ENCODE assay signal across 3 cellular contexts in the genomic region with DNA sequence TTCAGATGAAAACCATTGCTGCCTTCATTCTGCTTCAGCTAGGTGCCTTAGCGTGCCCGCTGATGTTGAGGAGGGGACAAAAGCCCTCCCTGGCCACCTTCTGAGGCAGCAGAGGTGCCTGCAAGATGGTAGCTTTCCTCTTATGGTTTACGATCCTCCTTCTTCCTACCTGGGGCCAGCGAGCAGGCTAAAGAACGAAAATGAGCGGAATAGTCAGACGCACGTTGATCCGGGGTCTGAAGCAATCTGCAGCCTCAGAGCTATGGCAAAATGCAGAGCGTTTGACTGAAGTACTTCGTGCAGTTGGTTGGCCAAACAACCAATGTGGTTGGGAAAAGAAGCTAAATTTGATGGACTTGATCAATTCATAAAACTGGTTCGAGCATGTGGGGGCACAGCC.
TF ChIP-seq lines count a peak whose summit lies in the region.

No MANE protein-coding gene starts in this region.

TF ChIP-seq in GM23338, 12 proteins besides CTCF, POLR2A, EP300 and RAD21 (continues in another document):
- no peak for TF ChIP-seq EZH2 (IDR thresholded peaks at IDR 0.05; ENCODE audit: low read depth, unreplicated experiment)
- TF ChIP-seq, protein P1, sequence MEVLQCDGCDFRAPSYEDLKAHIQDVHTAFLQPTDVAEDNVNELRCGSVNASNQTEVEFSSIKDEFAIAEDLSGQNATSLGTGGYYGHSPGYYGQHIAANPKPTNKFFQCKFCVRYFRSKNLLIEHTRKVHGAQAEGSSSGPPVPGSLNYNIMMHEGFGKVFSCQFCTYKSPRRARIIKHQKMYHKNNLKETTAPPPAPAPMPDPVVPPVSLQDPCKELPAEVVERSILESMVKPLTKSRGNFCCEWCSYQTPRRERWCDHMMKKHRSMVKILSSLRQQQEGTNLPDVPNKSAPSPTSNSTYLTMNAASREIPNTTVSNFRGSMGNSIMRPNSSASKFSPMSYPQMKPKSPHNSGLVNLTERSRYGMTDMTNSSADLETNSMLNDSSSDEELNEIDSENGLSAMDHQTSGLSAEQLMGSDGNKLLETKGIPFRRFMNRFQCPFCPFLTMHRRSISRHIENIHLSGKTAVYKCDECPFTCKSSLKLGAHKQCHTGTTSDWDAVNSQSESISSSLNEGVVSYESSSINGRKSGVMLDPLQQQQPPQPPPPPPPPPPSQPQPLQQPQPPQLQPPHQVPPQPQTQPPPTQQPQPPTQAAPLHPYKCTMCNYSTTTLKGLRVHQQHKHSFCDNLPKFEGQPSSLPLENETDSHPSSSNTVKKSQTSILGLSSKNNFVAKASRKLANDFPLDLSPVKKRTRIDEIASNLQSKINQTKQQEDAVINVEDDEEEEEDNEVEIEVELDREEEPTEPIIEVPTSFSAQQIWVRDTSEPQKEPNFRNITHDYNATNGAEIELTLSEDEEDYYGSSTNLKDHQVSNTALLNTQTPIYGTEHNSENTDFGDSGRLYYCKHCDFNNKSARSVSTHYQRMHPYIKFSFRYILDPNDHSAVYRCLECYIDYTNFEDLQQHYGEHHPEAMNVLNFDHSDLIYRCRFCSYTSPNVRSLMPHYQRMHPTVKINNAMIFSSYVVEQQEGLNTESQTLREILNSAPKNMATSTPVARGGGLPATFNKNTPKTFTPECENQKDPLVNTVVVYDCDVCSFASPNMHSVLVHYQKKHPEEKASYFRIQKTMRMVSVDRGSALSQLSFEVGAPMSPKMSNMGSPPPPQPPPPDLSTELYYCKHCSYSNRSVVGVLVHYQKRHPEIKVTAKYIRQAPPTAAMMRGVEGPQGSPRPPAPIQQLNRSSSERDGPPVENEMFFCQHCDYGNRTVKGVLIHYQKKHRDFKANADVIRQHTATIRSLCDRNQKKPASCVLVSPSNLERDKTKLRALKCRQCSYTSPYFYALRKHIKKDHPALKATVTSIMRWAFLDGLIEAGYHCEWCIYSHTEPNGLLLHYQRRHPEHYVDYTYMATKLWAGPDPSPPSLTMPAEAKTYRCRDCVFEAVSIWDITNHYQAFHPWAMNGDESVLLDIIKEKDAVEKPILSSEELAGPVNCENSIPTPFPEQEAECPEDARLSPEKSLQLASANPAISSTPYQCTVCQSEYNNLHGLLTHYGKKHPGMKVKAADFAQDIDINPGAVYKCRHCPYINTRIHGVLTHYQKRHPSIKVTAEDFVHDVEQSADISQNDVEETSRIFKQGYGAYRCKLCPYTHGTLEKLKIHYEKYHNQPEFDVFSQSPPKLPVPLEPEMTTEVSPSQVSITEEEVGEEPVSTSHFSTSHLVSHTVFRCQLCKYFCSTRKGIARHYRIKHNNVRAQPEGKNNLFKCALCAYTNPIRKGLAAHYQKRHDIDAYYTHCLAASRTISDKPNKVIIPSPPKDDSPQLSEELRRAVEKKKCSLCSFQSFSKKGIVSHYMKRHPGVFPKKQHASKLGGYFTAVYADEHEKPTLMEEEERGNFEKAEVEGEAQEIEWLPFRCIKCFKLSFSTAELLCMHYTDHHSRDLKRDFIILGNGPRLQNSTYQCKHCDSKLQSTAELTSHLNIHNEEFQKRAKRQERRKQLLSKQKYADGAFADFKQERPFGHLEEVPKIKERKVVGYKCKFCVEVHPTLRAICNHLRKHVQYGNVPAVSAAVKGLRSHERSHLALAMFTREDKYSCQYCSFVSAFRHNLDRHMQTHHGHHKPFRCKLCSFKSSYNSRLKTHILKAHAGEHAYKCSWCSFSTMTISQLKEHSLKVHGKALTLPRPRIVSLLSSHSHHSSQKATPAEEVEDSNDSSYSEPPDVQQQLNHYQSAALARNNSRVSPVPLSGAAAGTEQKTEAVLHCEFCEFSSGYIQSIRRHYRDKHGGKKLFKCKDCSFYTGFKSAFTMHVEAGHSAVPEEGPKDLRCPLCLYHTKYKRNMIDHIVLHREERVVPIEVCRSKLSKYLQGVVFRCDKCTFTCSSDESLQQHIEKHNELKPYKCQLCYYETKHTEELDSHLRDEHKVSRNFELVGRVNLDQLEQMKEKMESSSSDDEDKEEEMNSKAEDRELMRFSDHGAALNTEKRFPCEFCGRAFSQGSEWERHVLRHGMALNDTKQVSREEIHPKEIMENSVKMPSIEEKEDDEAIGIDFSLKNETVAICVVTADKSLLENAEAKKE (CRISPR knock-in tag; IDR thresholded peaks at IDR 0.05): no peak
- no peak for TF ChIP-seq POLR2AphosphoS5 (IDR thresholded peaks at IDR 0.05; ENCODE audit: low read depth)
- TF ChIP-seq STAT1 (IDR thresholded peaks at IDR 0.05; ENCODE audit: unreplicated experiment): no peak
- no peak for TF ChIP-seq JUNB (IDR thresholded peaks at IDR 0.05; ENCODE audit: unreplicated experiment)
- no peak for TF ChIP-seq EZH2phosphoT487 (IDR thresholded peaks at IDR 0.05; ENCODE audit: unreplicated experiment)

TF ChIP-seq in H1, 55 proteins besides CTCF, POLR2A, EP300 and RAD21 (continues in another document):
- TF ChIP-seq SUZ12 (IDR thresholded peaks at IDR 0.05; ENCODE audit: low read length) (no peak), NRF1 (IDR thresholded peaks at IDR 0.05; ENCODE audit: low read depth, low read length) (no peak)
- TF ChIP-seq, protein P2, sequence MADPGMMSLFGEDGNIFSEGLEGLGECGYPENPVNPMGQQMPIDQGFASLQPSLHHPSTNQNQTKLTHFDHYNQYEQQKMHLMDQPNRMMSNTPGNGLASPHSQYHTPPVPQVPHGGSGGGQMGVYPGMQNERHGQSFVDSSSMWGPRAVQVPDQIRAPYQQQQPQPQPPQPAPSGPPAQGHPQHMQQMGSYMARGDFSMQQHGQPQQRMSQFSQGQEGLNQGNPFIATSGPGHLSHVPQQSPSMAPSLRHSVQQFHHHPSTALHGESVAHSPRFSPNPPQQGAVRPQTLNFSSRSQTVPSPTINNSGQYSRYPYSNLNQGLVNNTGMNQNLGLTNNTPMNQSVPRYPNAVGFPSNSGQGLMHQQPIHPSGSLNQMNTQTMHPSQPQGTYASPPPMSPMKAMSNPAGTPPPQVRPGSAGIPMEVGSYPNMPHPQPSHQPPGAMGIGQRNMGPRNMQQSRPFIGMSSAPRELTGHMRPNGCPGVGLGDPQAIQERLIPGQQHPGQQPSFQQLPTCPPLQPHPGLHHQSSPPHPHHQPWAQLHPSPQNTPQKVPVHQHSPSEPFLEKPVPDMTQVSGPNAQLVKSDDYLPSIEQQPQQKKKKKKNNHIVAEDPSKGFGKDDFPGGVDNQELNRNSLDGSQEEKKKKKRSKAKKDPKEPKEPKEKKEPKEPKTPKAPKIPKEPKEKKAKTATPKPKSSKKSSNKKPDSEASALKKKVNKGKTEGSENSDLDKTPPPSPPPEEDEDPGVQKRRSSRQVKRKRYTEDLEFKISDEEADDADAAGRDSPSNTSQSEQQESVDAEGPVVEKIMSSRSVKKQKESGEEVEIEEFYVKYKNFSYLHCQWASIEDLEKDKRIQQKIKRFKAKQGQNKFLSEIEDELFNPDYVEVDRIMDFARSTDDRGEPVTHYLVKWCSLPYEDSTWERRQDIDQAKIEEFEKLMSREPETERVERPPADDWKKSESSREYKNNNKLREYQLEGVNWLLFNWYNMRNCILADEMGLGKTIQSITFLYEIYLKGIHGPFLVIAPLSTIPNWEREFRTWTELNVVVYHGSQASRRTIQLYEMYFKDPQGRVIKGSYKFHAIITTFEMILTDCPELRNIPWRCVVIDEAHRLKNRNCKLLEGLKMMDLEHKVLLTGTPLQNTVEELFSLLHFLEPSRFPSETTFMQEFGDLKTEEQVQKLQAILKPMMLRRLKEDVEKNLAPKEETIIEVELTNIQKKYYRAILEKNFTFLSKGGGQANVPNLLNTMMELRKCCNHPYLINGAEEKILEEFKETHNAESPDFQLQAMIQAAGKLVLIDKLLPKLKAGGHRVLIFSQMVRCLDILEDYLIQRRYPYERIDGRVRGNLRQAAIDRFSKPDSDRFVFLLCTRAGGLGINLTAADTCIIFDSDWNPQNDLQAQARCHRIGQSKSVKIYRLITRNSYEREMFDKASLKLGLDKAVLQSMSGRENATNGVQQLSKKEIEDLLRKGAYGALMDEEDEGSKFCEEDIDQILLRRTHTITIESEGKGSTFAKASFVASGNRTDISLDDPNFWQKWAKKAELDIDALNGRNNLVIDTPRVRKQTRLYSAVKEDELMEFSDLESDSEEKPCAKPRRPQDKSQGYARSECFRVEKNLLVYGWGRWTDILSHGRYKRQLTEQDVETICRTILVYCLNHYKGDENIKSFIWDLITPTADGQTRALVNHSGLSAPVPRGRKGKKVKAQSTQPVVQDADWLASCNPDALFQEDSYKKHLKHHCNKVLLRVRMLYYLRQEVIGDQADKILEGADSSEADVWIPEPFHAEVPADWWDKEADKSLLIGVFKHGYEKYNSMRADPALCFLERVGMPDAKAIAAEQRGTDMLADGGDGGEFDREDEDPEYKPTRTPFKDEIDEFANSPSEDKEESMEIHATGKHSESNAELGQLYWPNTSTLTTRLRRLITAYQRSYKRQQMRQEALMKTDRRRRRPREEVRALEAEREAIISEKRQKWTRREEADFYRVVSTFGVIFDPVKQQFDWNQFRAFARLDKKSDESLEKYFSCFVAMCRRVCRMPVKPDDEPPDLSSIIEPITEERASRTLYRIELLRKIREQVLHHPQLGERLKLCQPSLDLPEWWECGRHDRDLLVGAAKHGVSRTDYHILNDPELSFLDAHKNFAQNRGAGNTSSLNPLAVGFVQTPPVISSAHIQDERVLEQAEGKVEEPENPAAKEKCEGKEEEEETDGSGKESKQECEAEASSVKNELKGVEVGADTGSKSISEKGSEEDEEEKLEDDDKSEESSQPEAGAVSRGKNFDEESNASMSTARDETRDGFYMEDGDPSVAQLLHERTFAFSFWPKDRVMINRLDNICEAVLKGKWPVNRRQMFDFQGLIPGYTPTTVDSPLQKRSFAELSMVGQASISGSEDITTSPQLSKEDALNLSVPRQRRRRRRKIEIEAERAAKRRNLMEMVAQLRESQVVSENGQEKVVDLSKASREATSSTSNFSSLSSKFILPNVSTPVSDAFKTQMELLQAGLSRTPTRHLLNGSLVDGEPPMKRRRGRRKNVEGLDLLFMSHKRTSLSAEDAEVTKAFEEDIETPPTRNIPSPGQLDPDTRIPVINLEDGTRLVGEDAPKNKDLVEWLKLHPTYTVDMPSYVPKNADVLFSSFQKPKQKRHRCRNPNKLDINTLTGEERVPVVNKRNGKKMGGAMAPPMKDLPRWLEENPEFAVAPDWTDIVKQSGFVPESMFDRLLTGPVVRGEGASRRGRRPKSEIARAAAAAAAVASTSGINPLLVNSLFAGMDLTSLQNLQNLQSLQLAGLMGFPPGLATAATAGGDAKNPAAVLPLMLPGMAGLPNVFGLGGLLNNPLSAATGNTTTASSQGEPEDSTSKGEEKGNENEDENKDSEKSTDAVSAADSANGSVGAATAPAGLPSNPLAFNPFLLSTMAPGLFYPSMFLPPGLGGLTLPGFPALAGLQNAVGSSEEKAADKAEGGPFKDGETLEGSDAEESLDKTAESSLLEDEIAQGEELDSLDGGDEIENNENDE (IDR thresholded peaks at IDR 0.05; ENCODE audit: insufficient replicate concordance, low read length): no peak

TF ChIP-seq in SK-N-SH treated with all-trans-retinoic acid at 6 μM for 48 hours, 23 proteins besides CTCF, POLR2A, EP300 and RAD21:
- TF ChIP-seq, protein P3, sequence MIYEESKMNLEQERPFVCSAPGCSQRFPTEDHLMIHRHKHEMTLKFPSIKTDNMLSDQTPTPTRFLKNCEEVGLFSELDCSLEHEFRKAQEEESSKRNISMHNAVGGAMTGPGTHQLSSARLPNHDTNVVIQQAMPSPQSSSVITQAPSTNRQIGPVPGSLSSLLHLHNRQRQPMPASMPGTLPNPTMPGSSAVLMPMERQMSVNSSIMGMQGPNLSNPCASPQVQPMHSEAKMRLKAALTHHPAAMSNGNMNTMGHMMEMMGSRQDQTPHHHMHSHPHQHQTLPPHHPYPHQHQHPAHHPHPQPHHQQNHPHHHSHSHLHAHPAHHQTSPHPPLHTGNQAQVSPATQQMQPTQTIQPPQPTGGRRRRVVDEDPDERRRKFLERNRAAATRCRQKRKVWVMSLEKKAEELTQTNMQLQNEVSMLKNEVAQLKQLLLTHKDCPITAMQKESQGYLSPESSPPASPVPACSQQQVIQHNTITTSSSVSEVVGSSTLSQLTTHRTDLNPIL (CRISPR knock-in tag; IDR thresholded peaks at IDR 0.05; ENCODE audit: low read depth): no peak
- no peak for TF ChIP-seq GLIS3 (CRISPR knock-in tag; IDR thresholded peaks at IDR 0.05)
- TF ChIP-seq CSDC2 (CRISPR knock-in tag; IDR thresholded peaks at IDR 0.05): no peak
- no peak for TF ChIP-seq ARNTL (CRISPR knock-in tag; IDR thresholded peaks at IDR 0.05; ENCODE audit: borderline replicate concordance, low read depth)
- TF ChIP-seq ZNF565 (CRISPR knock-in tag; conservative IDR thresholded peaks at IDR 0.05; ENCODE audit: low read depth): no peak
- TF ChIP-seq ZC3H10 (CRISPR knock-in tag; IDR thresholded peaks at IDR 0.05): no peak
- TF ChIP-seq SNAI2 (CRISPR knock-in tag; IDR thresholded peaks at IDR 0.05): no peak
- no peak for TF ChIP-seq ZNF8 (CRISPR knock-in tag; IDR thresholded peaks at IDR 0.05)
